ENCODE assay signal across 10 cellular contexts in genomic region chr20:10863337-10864060, GRCh38.
A peak's percentile ranks its signal among the peaks of the same experiment; 100 is the strongest.
DNase-seq lines count a peak whose midpoint lies in the region; ATAC-seq and TF ChIP-seq lines count a peak whose summit lies in the region.
"Had no signal": no experiment of that assay in that cellular context is flagged by ENCODE, and none has a peak within 500 bp of the region (broad histone marks: within the 10 kb centered on the region; RNA-seq: fewer than 3 reads in every experiment).

No MANE protein-coding gene starts in this region.

- WGBS in psoas muscle, 3 donors, result 23 to 39% (median 30%) methylated on average over 6 of the region's 6 CpGs

- H3K4me3 ChIP-seq in SJSA1, result no peak overlapping the region
- H3K4me3 ChIP-seq in fibroblast of the aortic adventitia (ENCODE audit: low read depth, low read length), result peak overlapping the region; percentile 31
- no peak overlapping the region for H3K4me3 ChIP-seq in psoas muscle

- H3K4me1 ChIP-seq in SJSA1 (replicated peaks) (peaks cover 48% of the 10 kb centered on the region), psoas muscle (no peaks in the 10 kb centered on the region)

- peak; percentile 39 for DNase-seq in COLO829 (ENCODE audit: low spot score)
- DNase-seq in SJSA1 (ENCODE audit: low read depth in 1 of 2, low spot score in 2 of 2), result peak; percentile 67 to 90
- DNase-seq in fibroblast of the aortic adventitia (ENCODE audit: low read depth), result peak; percentile 95
- DNase-seq in psoas muscle, result no peak
- DNase-seq in T1000 (lab: John Stamatoyannopoulos, UW), result no peak
- no peak for DNase-seq in COR-L47 (lab: John Stamatoyannopoulos, UW)
- DNase-seq in ecto neural progenitor cell (ENCODE audit: low spot score), result no peak
- DNase-seq in posterior cingulate gyrus, result no peak
- DNase-seq: activated naive CD4-positive, alpha-beta T cell treated with anti-CD3 and anti-CD28 coated beads, Interleukin-2, amount 50 U/mL, for 16 hours; NCI-H1417 treated with DMSO at 0.1 percent for 48 hours had no signal

- peak in 1 of 4 donors; percentile 35 for ATAC-seq in psoas muscle

- intact Hi-C loops in psoas muscle (cut with DNase I) (no loop called here), posterior cingulate gyrus (cut with DNase I) (no loop called here)

- TF ChIP-seq CTCF in fibroblast of the aortic adventitia (IDR thresholded peaks at IDR 0.05; ENCODE audit: insufficient read depth, low read length), result no peak
- no peak for TF ChIP-seq CTCF in psoas muscle (IDR thresholded peaks at IDR 0.05)

- H3K27ac ChIP-seq in SJSA1, result peak overlapping the region; percentile 92
- H3K27ac ChIP-seq in psoas muscle, result peak overlapping the region; percentile 61

- H3K36me3 ChIP-seq in SJSA1 (no peaks in the 10 kb centered on the region), psoas muscle (ENCODE audit: insufficient read depth in 1 of 2, low read depth in 1 of 2) (no peaks in the 10 kb centered on the region)

- H3K27me3 ChIP-seq in SJSA1 (replicated peaks), result no peaks in the 10 kb centered on the region
- H3K27me3 ChIP-seq in psoas muscle (ENCODE audit: insufficient read depth in 3 of 3, low read length in 2 of 3), result no peaks in the 10 kb centered on the region

- H3K9me3 ChIP-seq in SJSA1 (replicated peaks) (0 out of 2 replicates have a peak, but pooled peaks cover 2% of the 10 kb centered on the region), psoas muscle (no peaks in the 10 kb centered on the region)

Comparison
In these comparisons a context has a peak if more than half of its experiments do, and no peak if none do; other contexts are left out.
1. DNase-seq: peak in COLO829 (single experiment), SJSA1 (2 of 2) and fibroblast of the aortic adventitia (single experiment); none in psoas muscle (0 of 2), T1000 (single experiment), COR-L47 (single experiment), ecto neural progenitor cell (single experiment) and posterior cingulate gyrus (0 of 10).